ENCODE assay signal across 14 cellular contexts in the genomic region with DNA sequence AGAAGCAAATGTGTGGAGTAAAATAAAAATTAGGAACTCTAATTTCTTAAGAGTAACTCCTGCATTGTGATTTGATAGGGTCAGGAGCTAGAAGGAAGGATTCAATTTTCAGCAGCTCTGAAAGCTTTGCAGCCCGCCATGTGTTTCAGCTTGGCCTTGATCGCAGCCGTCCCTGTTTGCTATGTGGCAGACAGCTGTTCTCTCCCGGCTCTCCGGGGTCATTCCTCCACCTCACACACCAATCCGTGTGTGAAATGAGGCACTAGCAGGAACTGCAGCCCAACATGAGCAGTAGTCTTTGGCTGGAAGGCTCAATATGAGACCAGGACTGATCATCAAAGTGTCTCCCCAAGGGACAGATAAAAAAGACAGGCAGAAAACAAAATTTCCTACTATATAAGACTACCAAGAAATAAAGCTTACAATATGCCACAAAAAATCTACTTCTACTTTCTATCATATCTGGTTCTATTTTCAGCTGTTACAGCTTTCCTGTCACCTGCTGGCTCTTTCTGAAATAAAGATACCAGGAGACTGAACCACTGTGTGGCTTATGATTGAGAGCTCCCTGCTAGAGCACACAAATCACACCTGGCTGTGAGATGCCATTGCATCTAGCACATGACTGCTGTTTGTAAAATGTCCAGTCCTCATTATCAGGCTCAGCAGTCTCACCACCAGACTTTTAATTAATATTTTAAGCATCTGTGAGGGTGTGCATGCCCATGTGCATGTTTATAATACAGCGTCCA. TPM values are rescaled to one million over a fixed set of nuclear protein-coding genes. Genes with fewer than 3 reads are reported as not detected.
DNase-seq lines count a peak whose midpoint lies in the region; ATAC-seq and TF ChIP-seq lines count a peak whose summit lies in the region.
"Had no signal": no experiment of that assay in that cellular context is flagged by ENCODE, and none has a peak within 500 bp of the region (broad histone marks: within the 10 kb centered on the region; RNA-seq: fewer than 3 reads in every experiment).

No MANE protein-coding gene starts in this region.

- no peak for TF ChIP-seq CTCF in suprapubic skin (IDR thresholded peaks at IDR 0.05)

- H3K9me3 ChIP-seq in suprapubic skin: no peaks in the 10 kb centered on the region
- H3K9me3 ChIP-seq: neutrophil had no signal

- intact Hi-C loops in Right ventricle myocardium superior (cut with DNase I): no loop called here

- H3K36me3 ChIP-seq in suprapubic skin: no peaks in the 10 kb centered on the region
- H3K36me3 ChIP-seq: neutrophil had no signal

- no peaks in the 10 kb centered on the region for H3K27me3 ChIP-seq in suprapubic skin

- H3K4me3 ChIP-seq in GM08714 (ENCODE audit: low read length) (peak overlapping the region; percentile 20; the same call in 1 of the 2 replicates), suprapubic skin (no peak overlapping the region)

- 57% methylated on average over 7 of the region's 7 CpGs for WGBS in suprapubic skin

- ATAC-seq in GM21381 (IDR thresholded peaks at IDR 0.05; ENCODE audit: unreplicated experiment) (peak; percentile 60), HG03342 (IDR thresholded peaks at IDR 0.05; ENCODE audit: unreplicated experiment) (peak; percentile 60), Right ventricle myocardium superior (ENCODE audit: poor library complexity) (peak; percentile 77)
- ATAC-seq: HCT116 had no signal

- no peak for TF ChIP-seq POLR2A in suprapubic skin (IDR thresholded peaks at IDR 0.05)

- no peaks in the 10 kb centered on the region for H3K4me1 ChIP-seq in suprapubic skin

- H3K27ac ChIP-seq in suprapubic skin: no peak overlapping the region
- H3K27ac ChIP-seq: neutrophil, VCaP had no signal

- DNase-seq in Right ventricle myocardium superior (no peak), SKM-1 (lab: John Stamatoyannopoulos, UW; ENCODE audit: unreplicated experiment) (no peak), suprapubic skin (ENCODE audit: low spot score in 2 of 2) (no peak), OCI-M1 (lab: John Stamatoyannopoulos, UW) (no peak)
- no peak for DNase-seq in activated T-cell treated with anti-CD3 and anti-CD28 coated beads, Interleukin-2, amount 50 U/mL, for 1 hour
- DNase-seq: activated naive CD8-positive, alpha-beta T cell treated with anti-CD3 and anti-CD28 coated beads, Interleukin-2, amount 10 ng/mL, durations not matched to agents 7 days and 5 days; CD4-positive, CD25-positive, alpha-beta regulatory T cell; NCI-H1436 had no signal

- no peak for TF ChIP-seq EP300 in suprapubic skin (IDR thresholded peaks at IDR 0.05)

RNA-seq across cellular contexts. Expression of gene SEC24B, which starts 44.1 kb away (rescaled TPM):
- total RNA-seq in Right ventricle myocardium superior (24.1 TPM), suprapubic skin (10 to 100 TPM; 38.6 to 77.6 (median 46.1) TPM)
